Comparison of ENCODE assay signal across 4 cellular contexts in genomic region chr11:128999165-128999564, GRCh38. TPM values are rescaled to one million over a fixed set of nuclear protein-coding genes. Genes with fewer than 3 reads are reported as not detected.
"Had no signal": no experiment of that assay in that cellular context is flagged by ENCODE, and none has a peak within 500 bp of the region (broad histone marks: within the 10 kb centered on the region; RNA-seq: fewer than 3 reads in every experiment).

No MANE protein-coding gene starts in this region.

RNA-seq across cellular contexts. Expression of gene TP53AIP1, which starts 56.5 kb away (rescaled TPM):
- total RNA-seq: HT1080, IMR-90, M059J had no signal
- polyA plus RNA-seq: HepG2, IMR-90 had no signal
